Comparison of ENCODE assay signal across 23 cellular contexts in the genomic region with DNA sequence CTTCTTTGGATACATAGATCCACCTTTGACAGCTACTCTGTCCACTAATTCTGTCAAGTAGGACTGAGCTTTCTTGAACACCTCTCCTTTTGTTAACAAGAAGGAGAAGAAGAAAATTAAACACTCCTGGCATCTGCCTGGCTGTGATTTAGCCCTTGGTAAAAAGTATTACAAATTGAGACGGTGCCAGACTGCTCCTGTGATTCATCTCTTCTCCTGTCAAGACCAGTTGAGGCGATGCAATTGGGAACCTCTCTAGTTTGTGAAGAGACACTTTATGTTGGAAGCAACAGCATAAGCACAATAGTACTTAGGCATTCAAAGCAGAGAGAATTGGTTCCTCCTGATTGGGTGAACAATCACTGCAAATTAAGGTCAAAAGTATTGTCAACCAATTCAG.
DNase-seq lines count a peak whose midpoint lies in the region; ATAC-seq and TF ChIP-seq lines count a peak whose summit lies in the region.
"Had no signal": no experiment of that assay in that cellular context is flagged by ENCODE, and none has a peak within 500 bp of the region (broad histone marks: within the 10 kb centered on the region; RNA-seq: fewer than 3 reads in every experiment).

No MANE protein-coding gene starts in this region.

- H3K79me2 ChIP-seq in hepatocyte, result peaks cover 13% of the 10 kb centered on the region

- peak; percentile 30 for ATAC-seq in Right ventricle myocardium inferior
- ATAC-seq: sciatic nerve had no signal

- H3K4me1 ChIP-seq in right atrium auricular region (peaks cover 0 to 38% of the 10 kb centered on the region in 2 donors), hepatocyte (ENCODE audit: insufficient read depth) (no peaks in the 10 kb centered on the region)
- H3K4me1 ChIP-seq: BLaER1, uterus had no signal

- H2AFZ ChIP-seq in hepatocyte, result no peak overlapping the region

- H3K27ac ChIP-seq in right atrium auricular region, result no peak overlapping the region
- no peak overlapping the region for H3K27ac ChIP-seq in hepatocyte
- H3K27ac ChIP-seq: BLaER1, ovary, uterus, VCaP had no signal

- H3K9me2 ChIP-seq in hepatocyte (replicated peaks; ENCODE audit: insufficient read depth), result no peaks in the 10 kb centered on the region

- H3K9me3 ChIP-seq in right atrium auricular region (no peaks in the 10 kb centered on the region), hepatocyte (ENCODE audit: low read depth) (no peaks in the 10 kb centered on the region)
- H3K9me3 ChIP-seq: BLaER1, ovary, uterus had no signal

- no peak overlapping the region for H3K4me2 ChIP-seq in hepatocyte
- H3K4me2 ChIP-seq: BLaER1 had no signal

- no peak overlapping the region for H3K4me3 ChIP-seq in right atrium auricular region
- no peak overlapping the region for H3K4me3 ChIP-seq in epithelial cell of esophagus (ENCODE audit: low read length)
- H3K4me3 ChIP-seq in hepatocyte, result no peak overlapping the region
- H3K4me3 ChIP-seq: BLaER1, lung, ovary, uterus had no signal

- H3K27me3 ChIP-seq in right atrium auricular region, result no peaks in the 10 kb centered on the region
- H3K27me3 ChIP-seq in hepatocyte, result no peaks in the 10 kb centered on the region
- H3K27me3 ChIP-seq: BLaER1, ovary, uterus had no signal

- no peak for DNase-seq in Right ventricle myocardium inferior (ENCODE audit: missing footprints)
- no peak for DNase-seq in right atrium auricular region (ENCODE audit: low spot score)
- DNase-seq in epithelial cell of esophagus (ENCODE audit: low read depth), result peak; percentile 91
- DNase-seq in hepatocyte (ENCODE audit: low spot score), result peak; percentile 23
- peak; percentile 38 for DNase-seq in superior temporal gyrus (ENCODE audit: extremely low spot score)
- DNase-seq in occipital lobe (lab: John Stamatoyannopoulos, UW), result no peak
- DNase-seq in T-helper 1 cell, result no peak
- DNase-seq in midbrain (lab: John Stamatoyannopoulos, UW), result no peak
- DNase-seq: activated gamma-delta T cell; EL; endodermal cell; Karpas-422; naive B cell; NCI-H1105; NCI-H2107; NCI-H748 treated with DMSO at 0.1 percent for 48 hours; ovary; stimulated activated CD4-positive, alpha-beta T cell treated with anti-CD3 and anti-CD28 coated beads, Interleukin-2, amount 100 ng/mL, for 24 hours; uterus had no signal

- TF ChIP-seq CTCF in right atrium auricular region (IDR thresholded peaks at IDR 0.05), result no peak
- TF ChIP-seq CTCF in epithelial cell of esophagus (IDR thresholded peaks at IDR 0.05; ENCODE audit: insufficient read depth, low read depth, low read length, missing control alignments), result no peak
- no peak for TF ChIP-seq CTCF in hepatocyte (IDR thresholded peaks at IDR 0.05; ENCODE audit: poor library complexity)

- H3K36me3 ChIP-seq in right atrium auricular region, result no peaks in the 10 kb centered on the region
- no peaks in the 10 kb centered on the region for H3K36me3 ChIP-seq in hepatocyte (replicated peaks; ENCODE audit: insufficient read depth, low read depth)
- H3K36me3 ChIP-seq: BLaER1, ovary, uterus had no signal

- intact Hi-C loops in Right ventricle myocardium inferior (cut with DNase I), result no loop called here

- no peaks in the 10 kb centered on the region for H4K20me1 ChIP-seq in hepatocyte (ENCODE audit: insufficient read depth, poor library complexity, severe bottlenecking)
- H4K20me1 ChIP-seq: BLaER1 had no signal

- WGBS in hepatocyte (ENCODE audit: low lambda C conversion rate, missing lambda C conversion rate), result 48% methylated on average over 2 of the region's 2 CpGs

Comparison
In these comparisons a context has a peak if more than half of its experiments do, and no peak if none do; other contexts are left out.
1. DNase-seq: peak in epithelial cell of esophagus (single experiment), hepatocyte (single experiment) and superior temporal gyrus (single experiment); none in Right ventricle myocardium inferior (single experiment), right atrium auricular region (single experiment), occipital lobe (single experiment), T-helper 1 cell (0 of 5) and midbrain (single experiment).